ENCODE assay signal across 8 cellular contexts in the genomic region with DNA sequence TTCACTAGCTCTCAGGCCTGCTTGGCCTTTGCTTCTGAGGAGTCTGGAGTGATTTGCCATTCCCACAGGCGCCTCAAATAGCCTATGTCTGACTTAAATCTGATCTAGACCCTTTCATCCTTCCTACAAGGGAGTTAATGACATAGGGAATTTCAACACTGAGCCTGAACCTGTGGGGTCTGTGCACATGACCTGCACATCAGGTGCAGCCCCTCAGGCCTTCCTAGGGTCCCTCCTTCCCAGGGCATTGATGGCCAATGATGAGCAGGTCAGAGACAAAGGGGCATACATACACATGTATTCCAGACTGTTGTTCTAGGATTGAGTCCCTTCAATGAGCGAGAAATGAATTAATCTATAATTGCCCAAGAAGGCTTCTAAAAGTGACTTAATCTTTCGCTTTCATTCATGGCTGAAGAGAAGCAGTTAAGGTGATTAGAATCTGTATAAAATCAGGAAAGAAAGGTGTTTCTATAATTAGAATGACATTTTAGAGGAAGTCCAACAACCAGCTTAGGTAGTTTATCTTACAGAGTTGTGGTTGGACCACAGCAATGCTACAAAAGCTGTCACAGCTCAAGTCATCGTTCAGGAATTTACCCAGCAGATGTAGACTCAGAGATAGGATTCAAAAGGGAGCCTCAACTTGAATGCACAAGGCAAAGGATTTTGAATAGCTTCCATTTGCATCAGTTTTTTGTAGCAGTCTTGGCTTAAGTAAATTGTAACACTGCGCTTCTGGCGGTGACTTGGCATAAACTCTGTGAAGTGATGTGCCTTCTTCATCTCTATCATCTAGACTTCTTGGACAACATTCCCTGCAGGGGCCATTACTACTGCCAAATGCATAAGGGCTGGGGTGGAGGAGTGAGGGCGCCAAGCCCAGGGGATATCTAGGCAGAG. TPM values are rescaled to one million over a fixed set of nuclear protein-coding genes. Genes with fewer than 3 reads are reported as not detected.
DNase-seq lines count a peak whose midpoint lies in the region; ATAC-seq and TF ChIP-seq lines count a peak whose summit lies in the region.

No MANE protein-coding gene starts in this region.

- H3K27ac Mint-ChIP-seq in activated naive CD8-positive, alpha-beta T cell treated with anti-CD3 and anti-CD28 coated beads for 36 hours = peak overlapping the region; percentile 97

- intact Hi-C loops in lower leg skin (cut with DNase I; ENCODE audit: low total_unique reads) = no loop called here
- intact Hi-C loops in ovary (cut with DNase I) = no loop called here

- peaks cover 14% of the 10 kb centered on the region for H3F3A ChIP-seq in DOHH2 (ENCODE audit: control insufficient read depth, insufficient read depth)

- H3K27me3 Mint-ChIP-seq in activated naive CD8-positive, alpha-beta T cell treated with anti-CD3 and anti-CD28 coated beads for 36 hours = no peaks in the 10 kb centered on the region

- TF ChIP-seq POLR2A in lower leg skin (IDR thresholded peaks at IDR 0.05) (no peak), ovary (IDR thresholded peaks at IDR 0.05) (no peak)

- DNase-seq in LoVo (ENCODE audit: low spot score) (peak; percentile 58), islet precursor cell (peak; percentile 83), lower leg skin (ENCODE audit: low spot score in 2 of 2) (no peak), SK-N-DZ (ENCODE audit: low spot score) (no peak), ovary (no peak)
- DNase-seq in activated naive CD8-positive, alpha-beta T cell treated with anti-CD3 and anti-CD28 coated beads for 36 hours = peak; percentile 9

- H3K4me3 Mint-ChIP-seq in activated naive CD8-positive, alpha-beta T cell treated with anti-CD3 and anti-CD28 coated beads for 36 hours = peak overlapping the region; percentile 70

- H3K4me1 Mint-ChIP-seq in activated naive CD8-positive, alpha-beta T cell treated with anti-CD3 and anti-CD28 coated beads for 36 hours = peaks cover 48% of the 10 kb centered on the region

- H3K9me3 ChIP-seq in DOHH2 (ENCODE audit: control insufficient read depth, insufficient read depth, low read length) (no peaks in the 10 kb centered on the region), ovary (no peaks in the 10 kb centered on the region)

- no peaks in the 10 kb centered on the region for H3K9me2 ChIP-seq in DOHH2 (replicated peaks; ENCODE audit: control insufficient read depth, low read length)

- H3K36me3 ChIP-seq in DOHH2 (ENCODE audit: control insufficient read depth, low read length) = no peaks in the 10 kb centered on the region
- no peaks in the 10 kb centered on the region for H3K36me3 ChIP-seq in ovary

- 41 to 44% methylated on average over 7 of the region's 7 CpGs for WGBS in lower leg skin, 2 donors
- 61 to 74% (median 67%) methylated on average over 7 of the region's 7 CpGs for WGBS in ovary, 3 donors

- H3K27me3 ChIP-seq in DOHH2 (ENCODE audit: control insufficient read depth, low read length) (no peaks in the 10 kb centered on the region), ovary (no peaks in the 10 kb centered on the region)

- H3K4me3 ChIP-seq in DOHH2 (ENCODE audit: low read length) = peak overlapping the region; percentile 60
- no peak overlapping the region for H3K4me3 ChIP-seq in lower leg skin (ENCODE audit: low read depth, poor library complexity, severe bottlenecking)
- H3K4me3 ChIP-seq in ovary = no peak overlapping the region

- peak; percentile 44 for ATAC-seq in GM21717 (IDR thresholded peaks at IDR 0.05; ENCODE audit: unreplicated experiment)

- H3K4me1 ChIP-seq in DOHH2 (ENCODE audit: control insufficient read depth, low read length) (peaks cover 40% of the 10 kb centered on the region), ovary (ENCODE audit: insufficient read depth) (no peaks in the 10 kb centered on the region)

- H4K20me1 ChIP-seq in DOHH2 (ENCODE audit: control insufficient read depth, insufficient read depth, low read depth, low read length) = no peaks in the 10 kb centered on the region

- H3K79me2 ChIP-seq in DOHH2 (ENCODE audit: control insufficient read depth, low read length) = no peaks in the 10 kb centered on the region

- H3K27ac ChIP-seq in DOHH2 (ENCODE audit: low read depth, low read length) = peak overlapping the region; percentile 77
- H3K27ac ChIP-seq in ovary = no peak overlapping the region

- H3K4me2 ChIP-seq in DOHH2 (ENCODE audit: low read length) = peak overlapping the region; percentile 69

- no peak for TF ChIP-seq CTCF in DOHH2 (IDR thresholded peaks at IDR 0.05; ENCODE audit: low read depth, low read length, poor library complexity, severe bottlenecking)
- no peak for TF ChIP-seq CTCF in lower leg skin (IDR thresholded peaks at IDR 0.05)
- TF ChIP-seq CTCF in ovary (IDR thresholded peaks at IDR 0.05) = no peak

- H3K9me3 Mint-ChIP-seq in activated naive CD8-positive, alpha-beta T cell treated with anti-CD3 and anti-CD28 coated beads for 36 hours = peaks cover 1% of the 10 kb centered on the region

- TF ChIP-seq EP300 in ovary (IDR thresholded peaks at IDR 0.05) = no peak

- H3K36me3 Mint-ChIP-seq in activated naive CD8-positive, alpha-beta T cell treated with anti-CD3 and anti-CD28 coated beads for 36 hours = peaks cover 2% of the 10 kb centered on the region

RNA-seq across cellular contexts. Expression of gene TBC1D7, which starts 27.0 kb away (rescaled TPM):
- 10 to 100 TPM; 20.2 to 20.6 TPM for total RNA-seq in activated naive CD8-positive, alpha-beta T cell treated with anti-CD3 and anti-CD28 coated beads for 36 hours
- total RNA-seq in lower leg skin = 10 to 100 TPM in 3 of 4 donors, 1 to 10 TPM in 1; 8.2 to 15.7 (median 14.3) TPM
- polyA plus RNA-seq in SK-N-DZ (2014; cell fraction: cytosol; rRNA removed) = 33.5 and 42.3 TPM in 2 replicates
- 26.8 and 32.1 TPM in 2 replicates for polyA plus RNA-seq in SK-N-DZ (2014; cell fraction: nucleus; rRNA removed)
- 10 to 100 TPM in 1 of 7 donors, 1 to 10 TPM in 6; 4.7 to 10.2 (median 6.1) TPM for total RNA-seq in ovary
- 10 to 100 TPM in 1 of 2 donors, 1 to 10 TPM in 1; 7.7 to 11.9 TPM for polyA plus RNA-seq in ovary

Comparison
In these comparisons a context has a peak if more than half of its experiments do, and no peak if none do; other contexts are left out.
1. DNase-seq: peak in LoVo (single experiment), activated naive CD8-positive, alpha-beta T cell treated with anti-CD3 and anti-CD28 coated beads for 36 hours (single experiment) and islet precursor cell (single experiment); none in lower leg skin (0 of 2), SK-N-DZ (single experiment) and ovary (0 of 5).